ENCODE assay signal across 11 cellular contexts in the genomic region with DNA sequence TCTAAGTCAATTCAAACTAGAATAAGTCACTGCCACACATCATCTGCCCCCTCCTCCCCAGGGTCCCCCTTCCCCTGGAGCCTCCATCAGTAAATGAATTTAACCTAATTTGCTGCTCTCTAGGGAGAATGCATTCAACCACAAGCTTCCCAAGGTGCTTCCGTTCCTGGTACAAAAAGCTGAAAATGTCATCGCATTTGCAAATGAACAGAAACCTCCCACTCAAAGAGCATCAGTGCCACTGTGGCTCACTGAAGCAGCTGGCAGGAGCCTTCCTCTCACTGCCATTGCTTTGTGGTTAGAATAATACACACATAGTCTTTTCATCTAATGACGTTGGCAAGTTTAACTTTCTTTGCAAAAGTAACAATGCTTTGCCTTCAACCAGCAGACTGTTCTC.
DNase-seq lines count a peak whose midpoint lies in the region; ATAC-seq and TF ChIP-seq lines count a peak whose summit lies in the region.
"Had no signal": no experiment of that assay in that cellular context is flagged by ENCODE, and none has a peak within 500 bp of the region (broad histone marks: within the 10 kb centered on the region; RNA-seq: fewer than 3 reads in every experiment).

No MANE protein-coding gene starts in this region.

- no peak for TF ChIP-seq CTCF in natural killer cell (IDR thresholded peaks at IDR 0.05)

- H3K4me1 Mint-ChIP-seq in activated T-helper 1 cell treated with anti-CD3 and anti-CD28 coated beads, Interleukin-12 subunit alpha, Interleukin-12 subunit beta, Interleukin-2, Interleukin-4 antibody, amounts not matched to agents 30 ng/mL and 10 ng/mL and 1 ng/mL, durations not matched to agents 14 hours and 24 hours and 36 hours (ENCODE audit: low read depth): peaks cover 10% of the 10 kb centered on the region
- peaks cover 13 to 17% of the 10 kb centered on the region in 2 donors for H3K4me1 Mint-ChIP-seq in natural killer cell

- intact Hi-C loops in activated T-helper 1 cell treated with anti-CD3 and anti-CD28 coated beads, Interleukin-12 subunit alpha, Interleukin-12 subunit beta, Interleukin-2, Interleukin-4 antibody, amounts not matched to agents 30 ng/mL and 10 ng/mL and 1 ng/mL, durations not matched to agents 14 hours and 24 hours and 36 hours (cut with micrococcal nuclease): no loop called here
- intact Hi-C loops in natural killer cell (cut with micrococcal nuclease): no loop called here

- ATAC-seq in GM18858 (IDR thresholded peaks at IDR 0.05; ENCODE audit: unreplicated experiment): peak; percentile 55
- ATAC-seq in natural killer cell: no peak
- ATAC-seq: body of pancreas had no signal

- peak; percentile 30 to 49 for DNase-seq in HAP-1 (ENCODE audit: low spot score in 2 of 2)
- DNase-seq in Kasumi-1 (lab: John Stamatoyannopoulos, UW): peak; percentile 80 to 89
- DNase-seq in myocyte (ENCODE audit: low read depth): peak; percentile 10
- DNase-seq in NCI-H774 (lab: John Stamatoyannopoulos, UW): no peak
- no peak for DNase-seq in activated T-helper 1 cell treated with anti-CD3 and anti-CD28 coated beads, Interleukin-12 subunit alpha, Interleukin-12 subunit beta, Interleukin-2, Interleukin-4 antibody, amounts not matched to agents 30 ng/mL and 10 ng/mL and 1 ng/mL, durations not matched to agents 14 hours and 24 hours and 36 hours (ENCODE audit: low spot score)
- no peak for DNase-seq in NCI-H1105 treated with DMSO at 0.1 percent for 48 hours (lab: John Stamatoyannopoulos, UW)
- no peak for DNase-seq in natural killer cell
- DNase-seq: activated CD4-positive, alpha-beta T cell treated with anti-CD3 and anti-CD28 coated beads, Interleukin-2, amount 10 ng/mL, durations not matched to agents 7 days and 5 days; body of pancreas; OCI-M1 had no signal

- no peaks in the 10 kb centered on the region for H3K9me3 Mint-ChIP-seq in activated T-helper 1 cell treated with anti-CD3 and anti-CD28 coated beads, Interleukin-12 subunit alpha, Interleukin-12 subunit beta, Interleukin-2, Interleukin-4 antibody, amounts not matched to agents 30 ng/mL and 10 ng/mL and 1 ng/mL, durations not matched to agents 14 hours and 24 hours and 36 hours
- no peaks in the 10 kb centered on the region for H3K9me3 Mint-ChIP-seq in natural killer cell
- H3K9me3 Mint-ChIP-seq: activated CD4-positive, alpha-beta T cell treated with anti-CD3 and anti-CD28 coated beads, Interleukin-2, amount 10 ng/mL, durations not matched to agents 7 days and 5 days had no signal

- in situ Hi-C loops in HAP-1 (cut with MboI; ENCODE audit: low sequenced_read_pairs): loop anchor here (10.0 kb wide), 1 partner anchor 238 kb away; a partner anchor contains a TSS

- no peaks in the 10 kb centered on the region for H3K36me3 Mint-ChIP-seq in activated T-helper 1 cell treated with anti-CD3 and anti-CD28 coated beads, Interleukin-12 subunit alpha, Interleukin-12 subunit beta, Interleukin-2, Interleukin-4 antibody, amounts not matched to agents 30 ng/mL and 10 ng/mL and 1 ng/mL, durations not matched to agents 14 hours and 24 hours and 36 hours (ENCODE audit: low read depth)
- no peaks in the 10 kb centered on the region for H3K36me3 Mint-ChIP-seq in natural killer cell

- H3K27me3 Mint-ChIP-seq in activated T-helper 1 cell treated with anti-CD3 and anti-CD28 coated beads, Interleukin-12 subunit alpha, Interleukin-12 subunit beta, Interleukin-2, Interleukin-4 antibody, amounts not matched to agents 30 ng/mL and 10 ng/mL and 1 ng/mL, durations not matched to agents 14 hours and 24 hours and 36 hours (ENCODE audit: insufficient read depth): no peaks in the 10 kb centered on the region
- peaks cover 4 to 20% of the 10 kb centered on the region in 2 donors for H3K27me3 Mint-ChIP-seq in natural killer cell (ENCODE audit: low read depth in 2 of 2)
- H3K27me3 Mint-ChIP-seq: activated CD4-positive, alpha-beta T cell treated with anti-CD3 and anti-CD28 coated beads, Interleukin-2, amount 10 ng/mL, durations not matched to agents 7 days and 5 days had no signal

- H3K27me3 ChIP-seq in HAP-1 (ENCODE audit: low read depth): no peaks in the 10 kb centered on the region
- H3K27me3 ChIP-seq: body of pancreas had no signal

- H3K9me3 ChIP-seq in HAP-1: no peaks in the 10 kb centered on the region
- H3K9me3 ChIP-seq: body of pancreas had no signal

- no peak overlapping the region for H3K4me3 Mint-ChIP-seq in activated T-helper 1 cell treated with anti-CD3 and anti-CD28 coated beads, Interleukin-12 subunit alpha, Interleukin-12 subunit beta, Interleukin-2, Interleukin-4 antibody, amounts not matched to agents 30 ng/mL and 10 ng/mL and 1 ng/mL, durations not matched to agents 14 hours and 24 hours and 36 hours
- H3K4me3 Mint-ChIP-seq in natural killer cell: no peak overlapping the region
- H3K4me3 Mint-ChIP-seq: activated CD4-positive, alpha-beta T cell treated with anti-CD3 and anti-CD28 coated beads, Interleukin-2, amount 10 ng/mL, durations not matched to agents 7 days and 5 days had no signal

- no peaks in the 10 kb centered on the region for H3K36me3 ChIP-seq in HAP-1 (replicated peaks)

- no peak overlapping the region for H3K27ac Mint-ChIP-seq in activated T-helper 1 cell treated with anti-CD3 and anti-CD28 coated beads, Interleukin-12 subunit alpha, Interleukin-12 subunit beta, Interleukin-2, Interleukin-4 antibody, amounts not matched to agents 30 ng/mL and 10 ng/mL and 1 ng/mL, durations not matched to agents 14 hours and 24 hours and 36 hours
- no peak overlapping the region for H3K27ac Mint-ChIP-seq in natural killer cell
- H3K27ac Mint-ChIP-seq: activated CD4-positive, alpha-beta T cell treated with anti-CD3 and anti-CD28 coated beads, Interleukin-2, amount 10 ng/mL, durations not matched to agents 7 days and 5 days had no signal

- H3K4me1 ChIP-seq in HAP-1: no peaks in the 10 kb centered on the region; the same call in 1 of the 2 replicates
- H3K4me1 ChIP-seq: body of pancreas had no signal

- no peak overlapping the region for H3K4me3 ChIP-seq in HAP-1
- H3K4me3 ChIP-seq: body of pancreas had no signal

Comparison
In these comparisons a context has a peak if more than half of its experiments do, and no peak if none do; other contexts are left out.
1. DNase-seq: peak in HAP-1 (2 of 2), Kasumi-1 (2 of 2) and myocyte (single experiment); none in NCI-H774 (single experiment), activated T-helper 1 cell treated with anti-CD3 and anti-CD28 coated beads, Interleukin-12 subunit alpha, Interleukin-12 subunit beta, Interleukin-2, Interleukin-4 antibody, amounts not matched to agents 30 ng/mL and 10 ng/mL and 1 ng/mL, durations not matched to agents 14 hours and 24 hours and 36 hours (single experiment), NCI-H1105 treated with DMSO at 0.1 percent for 48 hours (single experiment) and natural killer cell (single experiment).